Comparison of ENCODE assay signal across 26 cellular contexts in the genomic region with DNA sequence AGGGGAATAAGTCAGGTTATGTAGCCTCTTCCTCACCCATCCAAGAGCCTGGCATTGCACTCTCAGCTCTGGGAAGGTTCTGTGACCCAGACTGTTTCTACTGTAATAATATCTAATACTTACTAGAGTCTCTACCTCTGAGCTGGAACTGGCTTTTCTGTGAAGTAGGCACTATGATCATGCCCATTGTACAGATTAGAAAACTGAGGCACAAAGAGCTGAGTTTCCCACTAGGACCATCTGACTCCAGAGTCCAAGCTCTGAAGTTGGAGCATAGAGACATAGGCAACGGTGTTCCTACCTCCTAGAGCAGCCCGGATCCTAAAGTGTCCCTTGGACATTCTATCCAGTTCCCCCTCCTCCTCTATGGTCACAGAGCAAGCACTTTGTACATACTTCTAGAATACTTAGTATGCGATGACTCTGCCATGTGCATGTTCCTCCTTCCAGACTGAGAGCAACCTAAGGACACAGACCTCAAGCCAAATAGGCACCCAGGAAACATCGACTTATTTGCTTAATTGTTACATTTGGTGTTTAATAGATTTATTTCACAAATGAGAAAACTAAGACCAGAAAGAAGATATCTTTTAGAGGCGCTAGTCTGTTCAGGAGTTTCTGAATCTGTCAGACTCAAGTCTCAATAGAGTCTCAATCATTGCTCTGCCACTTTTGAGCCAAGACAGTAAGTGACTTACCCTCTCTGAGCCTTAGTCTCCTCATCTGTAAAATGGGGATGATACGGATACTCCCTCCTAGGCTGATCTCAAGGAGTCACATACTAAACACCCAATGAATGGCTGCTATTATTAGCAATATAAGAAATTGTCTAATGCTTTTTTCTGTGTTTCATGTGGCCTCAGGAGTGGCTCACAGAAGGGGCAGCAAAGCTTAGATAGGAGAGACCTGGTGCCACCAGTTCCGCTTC. TPM values are rescaled to one million over a fixed set of nuclear protein-coding genes. Genes with fewer than 3 reads are reported as not detected.
DNase-seq lines count a peak whose midpoint lies in the region; ATAC-seq, FAIRE-seq and TF ChIP-seq lines count a peak whose summit lies in the region.
"Had no signal": no experiment of that assay in that cellular context is flagged by ENCODE, and none has a peak within 500 bp of the region (broad histone marks: within the 10 kb centered on the region; RNA-seq: fewer than 3 reads in every experiment).

No MANE protein-coding gene starts in this region.

- H3K27ac Mint-ChIP-seq in brain = peak overlapping the region in 4 of 5 experiments; percentile 57 to 85 (median 72)
- H3K27ac Mint-ChIP-seq in activated T-cell treated with anti-CD3 and anti-CD28 coated beads, Interleukin-2, amount 50 U/mL, for 72 hours = no peak overlapping the region
- H3K27ac Mint-ChIP-seq: activated CD4-positive, alpha-beta memory T cell treated with anti-CD3 and anti-CD28 coated beads for 36 hours; activated T-helper 1 cell treated with anti-CD3 and anti-CD28 coated beads, Interleukin-12 subunit alpha, Interleukin-12 subunit beta, Interleukin-2, Interleukin-4 antibody, amounts not matched to agents 30 ng/mL and 10 ng/mL and 1 ng/mL, durations not matched to agents 14 hours and 24 hours and 36 hours; CD8-positive, alpha-beta T cell; T-helper 17 cell had no signal

- H2AFZ ChIP-seq in HepG2 (ENCODE audit: low read length) = no peak overlapping the region

- no peak for TF ChIP-seq RAD21 in HepG2 (CRISPR knock-in tag; IDR thresholded peaks at IDR 0.05)

- H3K27ac ChIP-seq in HepG2 (ENCODE audit: extremely low read length, insufficient read depth, low read length) (no peak overlapping the region), right lobe of liver (no peak overlapping the region), mesodermal cell (ENCODE audit: low read depth, low read length, severe bottlenecking) (peak overlapping the region; percentile 58)
- H3K27ac ChIP-seq: neutrophil, tibial artery had no signal

- H3K36me3 ChIP-seq in HepG2 (replicated peaks in 1 of 2; ENCODE audit: control insufficient read depth in 1 of 2, insufficient read depth in 2 of 2, low read length in 2 of 2) = no peaks in the 10 kb centered on the region
- H3K36me3 ChIP-seq in right lobe of liver = no peaks in the 10 kb centered on the region
- H3K36me3 ChIP-seq in mesodermal cell (ENCODE audit: control insufficient read depth, insufficient read depth, low read length) = no peaks in the 10 kb centered on the region
- H3K36me3 ChIP-seq: neutrophil, tibial artery had no signal

- H3K4me3 Mint-ChIP-seq in brain = peak overlapping the region in 1 of 5 experiments; percentile 30
- no peak overlapping the region for H3K4me3 Mint-ChIP-seq in activated T-cell treated with anti-CD3 and anti-CD28 coated beads, Interleukin-2, amount 50 U/mL, for 72 hours
- H3K4me3 Mint-ChIP-seq: activated CD4-positive, alpha-beta memory T cell treated with anti-CD3 and anti-CD28 coated beads for 36 hours; activated T-helper 1 cell treated with anti-CD3 and anti-CD28 coated beads, Interleukin-12 subunit alpha, Interleukin-12 subunit beta, Interleukin-2, Interleukin-4 antibody, amounts not matched to agents 30 ng/mL and 10 ng/mL and 1 ng/mL, durations not matched to agents 14 hours and 24 hours and 36 hours; CD8-positive, alpha-beta T cell; T-helper 17 cell had no signal

- WGBS in HepG2 (ENCODE audit: low lambda C conversion rate) = 52% methylated on average over 7 of the region's 7 CpGs
- 79% methylated on average over 7 of the region's 7 CpGs for WGBS in right lobe of liver (ENCODE audit: insufficient coverage, low coverage, low lambda C conversion rate, missing lambda C conversion rate)
- 97 to 100% methylated on average over 3 to 4 of the region's 7 CpGs for WGBS in mesodermal cell (ENCODE audit: insufficient coverage in 2 of 2), 2 experiments

- intact Hi-C loops in HepG2 (cut with micrococcal nuclease; ENCODE audit: unreplicated experiment) (no loop called here), right lobe of liver (cut with DNase I) (no loop called here)

- TF ChIP-seq POLR2A in HepG2 (IDR thresholded peaks at IDR 0.05; ENCODE audit: insufficient read depth in 1 of 2, low read depth in 2 of 2, low read length in 2 of 2) (no peak), right lobe of liver (IDR thresholded peaks at IDR 0.05) (no peak)

- peaks cover 0 to 22% (median 3%) of the 10 kb centered on the region in 5 experiments for H3K9me3 Mint-ChIP-seq in brain
- no peaks in the 10 kb centered on the region for H3K9me3 Mint-ChIP-seq in activated T-cell treated with anti-CD3 and anti-CD28 coated beads, Interleukin-2, amount 50 U/mL, for 72 hours
- H3K9me3 Mint-ChIP-seq: activated CD4-positive, alpha-beta memory T cell treated with anti-CD3 and anti-CD28 coated beads for 36 hours; activated T-helper 1 cell treated with anti-CD3 and anti-CD28 coated beads, Interleukin-12 subunit alpha, Interleukin-12 subunit beta, Interleukin-2, Interleukin-4 antibody, amounts not matched to agents 30 ng/mL and 10 ng/mL and 1 ng/mL, durations not matched to agents 14 hours and 24 hours and 36 hours; CD8-positive, alpha-beta T cell had no signal

- H3K4me2 ChIP-seq in HepG2 (ENCODE audit: low read depth, low read length) = no peak overlapping the region

- no peaks in the 10 kb centered on the region for H4K20me1 ChIP-seq in HepG2 (ENCODE audit: insufficient read depth, low read length)

- peaks cover 50% of the 10 kb centered on the region for H3K4me1 Mint-ChIP-seq in brain
- H3K4me1 Mint-ChIP-seq in activated T-cell treated with anti-CD3 and anti-CD28 coated beads, Interleukin-2, amount 50 U/mL, for 72 hours (ENCODE audit: low read depth) = peaks cover 23% of the 10 kb centered on the region

- POLR2A ChIA-PET in HepG2 (lab: Yijun Ruan, JAX) = no interaction called here

- TF ChIP-seq CTCF in HepG2 (CRISPR knock-in tag; IDR thresholded peaks at IDR 0.05) = no peak
- TF ChIP-seq CTCF in right lobe of liver (IDR thresholded peaks at IDR 0.05) = no peak
- TF ChIP-seq CTCF in brain (conservative IDR thresholded peaks at IDR 0.05) = no peak
- no peak for TF ChIP-seq CTCF in foreskin fibroblast (IDR thresholded peaks at IDR 0.05; ENCODE audit: low read depth, low read length)

- no TSS peak for BruUV-seq in HepG2 (replicated peaks; lab: Mats Ljungman, UMichigan)

- H3K27me3 Mint-ChIP-seq in brain = peaks cover 10% of the 10 kb centered on the region
- peaks cover 30% of the 10 kb centered on the region for H3K27me3 Mint-ChIP-seq in activated T-cell treated with anti-CD3 and anti-CD28 coated beads, Interleukin-2, amount 50 U/mL, for 72 hours (ENCODE audit: low read depth)

- TF ChIP-seq EP300 in HepG2 (IDR thresholded peaks at IDR 0.05; ENCODE audit: low read depth in 2 of 2, low read length in 2 of 2) (no peak), HepG2 (CRISPR knock-in tag; IDR thresholded peaks at IDR 0.05; ENCODE audit: borderline replicate concordance) (no peak)

- H3K27me3 ChIP-seq in HepG2 (ENCODE audit: control insufficient read depth in 1 of 2, insufficient read depth in 2 of 2, low read length in 2 of 2) (peaks cover 0 to 7% of the 10 kb centered on the region in 2 experiments; a peak in 1 of 5 replicates), right lobe of liver (no peaks in the 10 kb centered on the region)
- H3K27me3 ChIP-seq: neutrophil, tibial artery had no signal

- no peaks in the 10 kb centered on the region for H3K36me3 Mint-ChIP-seq in brain
- H3K36me3 Mint-ChIP-seq in activated T-cell treated with anti-CD3 and anti-CD28 coated beads, Interleukin-2, amount 50 U/mL, for 72 hours (ENCODE audit: insufficient read depth in 2 of 2) = no peaks in the 10 kb centered on the region
- H3K36me3 Mint-ChIP-seq: activated CD4-positive, alpha-beta memory T cell treated with anti-CD3 and anti-CD28 coated beads for 36 hours; CD8-positive, alpha-beta T cell had no signal

- H3K9ac ChIP-seq in HepG2 (ENCODE audit: insufficient read depth, low read depth, low read length) = no peak overlapping the region

- no peak for FAIRE-seq in HepG2 (lab: Jason Lieb, UNC)
- FAIRE-seq: GM12891 had no signal

- no peak for DNase-seq in HepG2 (ENCODE audit: low spot score)
- no peak for DNase-seq in right lobe of liver
- DNase-seq in foreskin fibroblast = no peak
- no peak for DNase-seq in effector CD4-positive, alpha-beta T cell
- no peak for DNase-seq in stimulated activated naive CD4-positive, alpha-beta T cell treated with Interleukin-2 at 50 U/mL for 16 hours (lab: John Stamatoyannopoulos, UW)
- no peak for DNase-seq in activated T-cell treated with anti-CD3 and anti-CD28 coated beads, Interleukin-2, amount 50 U/mL, for 72 hours
- DNase-seq: activated CD4-positive, alpha-beta memory T cell treated with anti-CD3 and anti-CD28 coated beads for 36 hours; activated CD4-positive, CD25-positive, alpha-beta regulatory T cell treated with anti-CD3 and anti-CD28 coated beads, Interleukin-2, amount 50 U/mL, for 72 hours; activated naive CD4-positive, alpha-beta T cell treated with Interleukin-2 at 50 U/mL for 16 hours; CD8-positive, alpha-beta T cell; hippocampal formation; NCI-H1694; Right ventricle myocardium superior; stimulated activated CD4-positive, alpha-beta T cell treated with anti-CD3 and anti-CD28 coated beads, Interleukin-1b, Interleukin-23, amount 100 ng/mL, for 48 hours; stimulated activated CD8-positive, alpha-beta memory T cell treated with anti-CD3 and anti-CD28 coated beads, Interleukin-4, amount 100 ng/mL, for 48 hours; T-helper 17 cell; tibial artery had no signal

- no peak overlapping the region for H3K4me3 ChIP-seq in HepG2 (replicated peaks in 1 of 3; ENCODE audit: insufficient read depth in 1 of 3, low read depth in 2 of 3, low read length in 3 of 3)
- no peak overlapping the region for H3K4me3 ChIP-seq in right lobe of liver
- no peak overlapping the region for H3K4me3 ChIP-seq in mesodermal cell (ENCODE audit: extremely low read depth, insufficient read depth, low read length, poor library complexity, severe bottlenecking)
- no peak overlapping the region for H3K4me3 ChIP-seq in foreskin fibroblast (ENCODE audit: low read depth in 1 of 2, low read length in 2 of 2)
- H3K4me3 ChIP-seq: tibial artery had no signal

- in situ Hi-C loops in HepG2 (cut with HindIII; ENCODE audit: extremely low pct_ligation_motif_present, low pct_unique_long_range_greater_than_20kb) = no loop called here

- no peak for ATAC-seq in HepG2
- ATAC-seq in right lobe of liver = no peak
- no peak for ATAC-seq in activated T-cell treated with anti-CD3 and anti-CD28 coated beads, Interleukin-2, amount 50 U/mL, for 72 hours (replicated peaks in 1 of 2)
- ATAC-seq: CD8-positive, alpha-beta T cell; right cardiac atrium; T-helper 17 cell had no signal

- H3K9me3 ChIP-seq in HepG2 (ENCODE audit: low read length) (no peaks in the 10 kb centered on the region), right lobe of liver (no peaks in the 10 kb centered on the region), mesodermal cell (ENCODE audit: control insufficient read depth, low read length) (no peaks in the 10 kb centered on the region)
- H3K9me3 ChIP-seq: neutrophil, tibial artery had no signal

- CTCF ChIA-PET in HepG2 (lab: Yijun Ruan, JAX; ENCODE audit: low intra/inter-chr PET ratio, low total read pairs) = no interaction called here

- no peaks in the 10 kb centered on the region for H3K79me2 ChIP-seq in HepG2 (ENCODE audit: insufficient read depth, low read length)

- H3K4me1 ChIP-seq in HepG2 (ENCODE audit: insufficient read depth, low read length) (no peaks in the 10 kb centered on the region), right lobe of liver (no peaks in the 10 kb centered on the region), mesodermal cell (ENCODE audit: control insufficient read depth, insufficient read depth, low read length, poor library complexity, severe bottlenecking) (peaks cover 4% of the 10 kb centered on the region)
- H3K4me1 ChIP-seq: tibial artery had no signal

RNA-seq across cellular contexts. Expression of a gene that starts 3.6 kb away (rescaled TPM):
- total RNA-seq in HepG2 (2016; rRNA removed; fragmentation: Illumina TruSeq; extraction: Trizol) (not detected in 2 replicates), right lobe of liver (under 1 TPM in 1 of 6 experiments, not detected in 5; 0.12 TPM)
- not detected in 2 replicates for total RNA-seq in HepG2 (2016; cell fraction: cytosol; rRNA removed; fragmentation: Illumina TruSeq; extraction: Trizol; ENCODE audit: low read depth)
- not detected in 2 replicates for total RNA-seq in HepG2 (2016; cell fraction: insoluble cytoplasmic fraction; rRNA removed; fragmentation: Illumina TruSeq; extraction: Trizol)
- not detected in 2 replicates for total RNA-seq in HepG2 (2016; cell fraction: membrane; rRNA removed; fragmentation: Illumina TruSeq; extraction: Trizol)
- total RNA-seq in HepG2 (2016; cell fraction: nucleus; rRNA removed; fragmentation: Illumina TruSeq; extraction: Trizol) = not detected in 2 replicates
- polyA plus RNA-seq in HepG2 (2011; rRNA removed) (not detected in 2 replicates), brain (ENCODE audit: insufficient read depth, low read depth, low replicate concordance) (not detected)
- not detected in 2 replicates for polyA plus RNA-seq in HepG2 (2011; cell fraction: cytosol; rRNA removed)
- not detected in 2 replicates for polyA plus RNA-seq in HepG2 (2011; cell fraction: nucleus; rRNA removed)
- not detected in 2 replicates for polyA plus RNA-seq in HepG2 (2012)
- polyA plus RNA-seq in HepG2 (2016; cell fraction: cytosol; fragmentation: Illumina TruSeq; extraction: Trizol; ENCODE audit: low read depth) = not detected in 2 replicates
- not detected in 2 replicates for polyA plus RNA-seq in HepG2 (2016; cell fraction: insoluble cytoplasmic fraction; fragmentation: Illumina TruSeq; extraction: Trizol; ENCODE audit: low read depth)
- polyA plus RNA-seq in HepG2 (2016; cell fraction: membrane; fragmentation: Illumina TruSeq; extraction: Trizol; ENCODE audit: low read depth) = not detected in 2 replicates
- polyA plus RNA-seq in HepG2 (2016; cell fraction: nucleus; fragmentation: Illumina TruSeq; extraction: Trizol; ENCODE audit: insufficient read depth, low read depth) = not detected in 2 replicates
- polyA minus RNA-seq in HepG2 (2011; rRNA and poly(A)+ RNA removed; ENCODE audit: low replicate concordance) = 0.33 TPM in 1 of 2 replicates, not detected in the other
- polyA minus RNA-seq in HepG2 (2011; cell fraction: cytosol; rRNA and poly(A)+ RNA removed) = not detected in 2 replicates
- not detected in 2 replicates for polyA minus RNA-seq in HepG2 (2011; cell fraction: nucleus; rRNA and poly(A)+ RNA removed)
- polyA plus RNA-seq in mesodermal cell (2013, experiment 1 of 2) = not detected
- polyA plus RNA-seq in mesodermal cell (2013, experiment 2 of 2) = not detected
- not detected for total RNA-seq in activated T-cell treated with anti-CD3 and anti-CD28 coated beads, Interleukin-2, amount 50 U/mL, for 72 hours
- total RNA-seq: A673; activated CD4-positive, alpha-beta memory T cell treated with anti-CD3 and anti-CD28 coated beads for 36 hours; activated T-helper 1 cell treated with anti-CD3 and anti-CD28 coated beads, Interleukin-12 subunit alpha, Interleukin-12 subunit beta, Interleukin-2, Interleukin-4 antibody, amounts not matched to agents 30 ng/mL and 10 ng/mL and 1 ng/mL, durations not matched to agents 14 hours and 24 hours and 36 hours; CD8-positive, alpha-beta T cell; fibroblast of lung; posterior vena cava; right cardiac atrium; Right ventricle myocardium superior; T-helper 17 cell had no signal
- polyA plus RNA-seq: fibroblast of lung, right cardiac atrium had no signal
